Comparison of ENCODE assay signal across 18 cellular contexts in genomic region chr14:64081174-64081746, GRCh38.
A peak's percentile ranks its signal among the peaks of the same experiment; 100 is the strongest.
DNase-seq lines count a peak whose midpoint lies in the region; ATAC-seq and TF ChIP-seq lines count a peak whose summit lies in the region.
"Had no signal": no experiment of that assay in that cellular context is flagged by ENCODE, and none has a peak within 500 bp of the region (broad histone marks: within the 10 kb centered on the region; RNA-seq: fewer than 3 reads in every experiment).

No MANE protein-coding gene starts in this region.

- no peaks in the 10 kb centered on the region for H3K4me1 Mint-ChIP-seq in activated T-cell treated with anti-CD3 and anti-CD28 coated beads, Interleukin-2, amount 50 U/mL, for 24 hours (ENCODE audit: low read depth)

- TF ChIP-seq POLR2A in suprapubic skin (IDR thresholded peaks at IDR 0.05): no peak

- H3K27ac ChIP-seq in RWPE2 (ENCODE audit: poor library complexity, severe bottlenecking): no peak overlapping the region
- H3K27ac ChIP-seq in thoracic aorta: peak overlapping the region; percentile 29 to 96
- H3K27ac ChIP-seq in suprapubic skin: no peak overlapping the region

- no peak overlapping the region for H3K4me3 ChIP-seq in RWPE2 (ENCODE audit: severe bottlenecking)
- no peak overlapping the region for H3K4me3 ChIP-seq in fibroblast of mammary gland (ENCODE audit: control insufficient read depth, low read depth, low read length)
- H3K4me3 ChIP-seq in thoracic aorta: no peak overlapping the region
- H3K4me3 ChIP-seq in suprapubic skin: no peak overlapping the region
- no peak overlapping the region for H3K4me3 ChIP-seq in H7 (ENCODE audit: insufficient read depth, low read depth, low read length)

- H3K27me3 ChIP-seq in RWPE2 (ENCODE audit: insufficient read depth, poor library complexity, severe bottlenecking) (no peaks in the 10 kb centered on the region), thoracic aorta (replicated peaks; ENCODE audit: insufficient read depth) (no peaks in the 10 kb centered on the region), suprapubic skin (no peaks in the 10 kb centered on the region), H7 (ENCODE audit: control insufficient read depth, insufficient read depth, low read length) (no peaks in the 10 kb centered on the region)

- DNase-seq in activated T-cell treated with anti-CD3 and anti-CD28 coated beads, Interleukin-2, amount 50 U/mL, for 24 hours: no peak
- no peak for DNase-seq in activated T-cell treated with anti-CD3 and anti-CD28 coated beads for 4 hours
- no peak for DNase-seq in RWPE2 (ENCODE audit: low spot score)
- DNase-seq in fibroblast of mammary gland (ENCODE audit: low read depth): peak; percentile 39
- no peak for DNase-seq in thoracic aorta (ENCODE audit: low spot score)
- DNase-seq in NCI-H1417 treated with DMSO at 0.1 percent for 48 hours (lab: John Stamatoyannopoulos, UW): no peak
- no peak for DNase-seq in suprapubic skin (ENCODE audit: low spot score in 2 of 2)
- DNase-seq in H7: no peak
- DNase-seq: C1 segment of cervical spinal cord, DMS153, EL, MM.1S, NCI-H1105, NCI-H1930, NCI-H2171, NCI-H446 treated with DMSO at 0.1 percent for 48 hours, NCI-H774 had no signal

- no peak for TF ChIP-seq CTCF in RWPE2 (IDR thresholded peaks at IDR 0.05; ENCODE audit: poor library complexity, severe bottlenecking)
- TF ChIP-seq CTCF in fibroblast of mammary gland (conservative IDR thresholded peaks at IDR 0.05; ENCODE audit: control insufficient read depth, insufficient read depth, low read depth, low read length): no peak
- TF ChIP-seq CTCF in thoracic aorta (IDR thresholded peaks at IDR 0.05): no peak
- no peak for TF ChIP-seq CTCF in suprapubic skin (IDR thresholded peaks at IDR 0.05)

- peaks cover 28% of the 10 kb centered on the region for H3K4me1 ChIP-seq in RWPE2 (ENCODE audit: insufficient read depth, poor library complexity, severe bottlenecking)
- H3K4me1 ChIP-seq in thoracic aorta (ENCODE audit: control insufficient read depth in 1 of 2, low read depth in 2 of 2): peaks cover 13 to 25% of the 10 kb centered on the region in 2 donors
- no peaks in the 10 kb centered on the region for H3K4me1 ChIP-seq in suprapubic skin

- H3K36me3 Mint-ChIP-seq in activated T-cell treated with anti-CD3 and anti-CD28 coated beads, Interleukin-2, amount 50 U/mL, for 24 hours (ENCODE audit: low read depth): peaks cover 85% of the 10 kb centered on the region

- no peaks in the 10 kb centered on the region for H3K9me3 Mint-ChIP-seq in activated T-cell treated with anti-CD3 and anti-CD28 coated beads, Interleukin-2, amount 50 U/mL, for 24 hours

- WGBS in suprapubic skin: 95% methylated on average over 3 of the region's 3 CpGs

- H3K36me3 ChIP-seq in RWPE2 (ENCODE audit: low read depth) (peaks cover 31% of the 10 kb centered on the region), thoracic aorta (peaks cover 5% of the 10 kb centered on the region), suprapubic skin (peaks cover 62% of the 10 kb centered on the region), H7 (replicated peaks; ENCODE audit: control insufficient read depth, insufficient read depth, low read length) (peaks cover 6% of the 10 kb centered on the region)

- no peaks in the 10 kb centered on the region for H3K27me3 Mint-ChIP-seq in activated T-cell treated with anti-CD3 and anti-CD28 coated beads, Interleukin-2, amount 50 U/mL, for 24 hours

- no peaks in the 10 kb centered on the region for H3K9me3 ChIP-seq in RWPE2 (ENCODE audit: severe bottlenecking)
- H3K9me3 ChIP-seq in thoracic aorta: no peaks in the 10 kb centered on the region
- no peaks in the 10 kb centered on the region for H3K9me3 ChIP-seq in suprapubic skin

- ATAC-seq in RWPE2 (ENCODE audit: low read depth) (peak; percentile 38; the same call in 1 of the 3 replicates), thoracic aorta (ENCODE audit: insufficient number of reproducible peaks, low FRiP score, low read depth) (no peak)
- ATAC-seq: Panc1 had no signal

- TF ChIP-seq EP300 in suprapubic skin (IDR thresholded peaks at IDR 0.05): no peak

- no peak overlapping the region for H3K4me3 Mint-ChIP-seq in activated T-cell treated with anti-CD3 and anti-CD28 coated beads, Interleukin-2, amount 50 U/mL, for 24 hours

- peak overlapping the region; percentile 63 for H3K27ac Mint-ChIP-seq in activated T-cell treated with anti-CD3 and anti-CD28 coated beads, Interleukin-2, amount 50 U/mL, for 24 hours

Comparison
In these comparisons a context has a peak if more than half of its experiments do, and no peak if none do; other contexts are left out.
1. H3K27ac ChIP-seq: peak in thoracic aorta (2 of 2); none in RWPE2 (single experiment) and suprapubic skin (single experiment).